1 cellular context compared by ENCODE assay signal in the genomic region with DNA sequence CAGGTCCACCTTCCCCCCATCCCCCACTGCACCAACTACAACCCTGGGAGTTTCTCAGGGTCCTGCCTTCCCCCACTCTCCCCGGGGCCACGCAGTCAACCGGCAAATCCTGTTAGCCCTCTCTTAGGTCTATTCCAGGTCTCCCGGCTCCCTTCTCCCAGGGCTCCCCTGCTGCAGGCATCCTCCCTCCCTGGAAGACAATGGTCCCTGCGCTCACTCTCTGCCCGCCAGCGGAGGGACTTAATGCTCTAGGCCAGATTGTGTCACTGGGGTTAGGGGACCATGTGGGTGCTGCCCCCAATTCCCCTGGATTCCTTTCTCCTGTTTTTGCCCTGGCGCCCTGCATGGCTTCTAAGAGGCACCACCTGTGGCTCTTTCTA.
TF ChIP-seq lines count a peak whose summit lies in the region.

No MANE protein-coding gene starts in this region.

TF ChIP-seq in GM23338, 12 proteins besides CTCF, POLR2A, EP300 and RAD21 (continued from another document):
- no peak for TF ChIP-seq STAT1 (IDR thresholded peaks at IDR 0.05; ENCODE audit: unreplicated experiment)
- TF ChIP-seq, protein P1, sequence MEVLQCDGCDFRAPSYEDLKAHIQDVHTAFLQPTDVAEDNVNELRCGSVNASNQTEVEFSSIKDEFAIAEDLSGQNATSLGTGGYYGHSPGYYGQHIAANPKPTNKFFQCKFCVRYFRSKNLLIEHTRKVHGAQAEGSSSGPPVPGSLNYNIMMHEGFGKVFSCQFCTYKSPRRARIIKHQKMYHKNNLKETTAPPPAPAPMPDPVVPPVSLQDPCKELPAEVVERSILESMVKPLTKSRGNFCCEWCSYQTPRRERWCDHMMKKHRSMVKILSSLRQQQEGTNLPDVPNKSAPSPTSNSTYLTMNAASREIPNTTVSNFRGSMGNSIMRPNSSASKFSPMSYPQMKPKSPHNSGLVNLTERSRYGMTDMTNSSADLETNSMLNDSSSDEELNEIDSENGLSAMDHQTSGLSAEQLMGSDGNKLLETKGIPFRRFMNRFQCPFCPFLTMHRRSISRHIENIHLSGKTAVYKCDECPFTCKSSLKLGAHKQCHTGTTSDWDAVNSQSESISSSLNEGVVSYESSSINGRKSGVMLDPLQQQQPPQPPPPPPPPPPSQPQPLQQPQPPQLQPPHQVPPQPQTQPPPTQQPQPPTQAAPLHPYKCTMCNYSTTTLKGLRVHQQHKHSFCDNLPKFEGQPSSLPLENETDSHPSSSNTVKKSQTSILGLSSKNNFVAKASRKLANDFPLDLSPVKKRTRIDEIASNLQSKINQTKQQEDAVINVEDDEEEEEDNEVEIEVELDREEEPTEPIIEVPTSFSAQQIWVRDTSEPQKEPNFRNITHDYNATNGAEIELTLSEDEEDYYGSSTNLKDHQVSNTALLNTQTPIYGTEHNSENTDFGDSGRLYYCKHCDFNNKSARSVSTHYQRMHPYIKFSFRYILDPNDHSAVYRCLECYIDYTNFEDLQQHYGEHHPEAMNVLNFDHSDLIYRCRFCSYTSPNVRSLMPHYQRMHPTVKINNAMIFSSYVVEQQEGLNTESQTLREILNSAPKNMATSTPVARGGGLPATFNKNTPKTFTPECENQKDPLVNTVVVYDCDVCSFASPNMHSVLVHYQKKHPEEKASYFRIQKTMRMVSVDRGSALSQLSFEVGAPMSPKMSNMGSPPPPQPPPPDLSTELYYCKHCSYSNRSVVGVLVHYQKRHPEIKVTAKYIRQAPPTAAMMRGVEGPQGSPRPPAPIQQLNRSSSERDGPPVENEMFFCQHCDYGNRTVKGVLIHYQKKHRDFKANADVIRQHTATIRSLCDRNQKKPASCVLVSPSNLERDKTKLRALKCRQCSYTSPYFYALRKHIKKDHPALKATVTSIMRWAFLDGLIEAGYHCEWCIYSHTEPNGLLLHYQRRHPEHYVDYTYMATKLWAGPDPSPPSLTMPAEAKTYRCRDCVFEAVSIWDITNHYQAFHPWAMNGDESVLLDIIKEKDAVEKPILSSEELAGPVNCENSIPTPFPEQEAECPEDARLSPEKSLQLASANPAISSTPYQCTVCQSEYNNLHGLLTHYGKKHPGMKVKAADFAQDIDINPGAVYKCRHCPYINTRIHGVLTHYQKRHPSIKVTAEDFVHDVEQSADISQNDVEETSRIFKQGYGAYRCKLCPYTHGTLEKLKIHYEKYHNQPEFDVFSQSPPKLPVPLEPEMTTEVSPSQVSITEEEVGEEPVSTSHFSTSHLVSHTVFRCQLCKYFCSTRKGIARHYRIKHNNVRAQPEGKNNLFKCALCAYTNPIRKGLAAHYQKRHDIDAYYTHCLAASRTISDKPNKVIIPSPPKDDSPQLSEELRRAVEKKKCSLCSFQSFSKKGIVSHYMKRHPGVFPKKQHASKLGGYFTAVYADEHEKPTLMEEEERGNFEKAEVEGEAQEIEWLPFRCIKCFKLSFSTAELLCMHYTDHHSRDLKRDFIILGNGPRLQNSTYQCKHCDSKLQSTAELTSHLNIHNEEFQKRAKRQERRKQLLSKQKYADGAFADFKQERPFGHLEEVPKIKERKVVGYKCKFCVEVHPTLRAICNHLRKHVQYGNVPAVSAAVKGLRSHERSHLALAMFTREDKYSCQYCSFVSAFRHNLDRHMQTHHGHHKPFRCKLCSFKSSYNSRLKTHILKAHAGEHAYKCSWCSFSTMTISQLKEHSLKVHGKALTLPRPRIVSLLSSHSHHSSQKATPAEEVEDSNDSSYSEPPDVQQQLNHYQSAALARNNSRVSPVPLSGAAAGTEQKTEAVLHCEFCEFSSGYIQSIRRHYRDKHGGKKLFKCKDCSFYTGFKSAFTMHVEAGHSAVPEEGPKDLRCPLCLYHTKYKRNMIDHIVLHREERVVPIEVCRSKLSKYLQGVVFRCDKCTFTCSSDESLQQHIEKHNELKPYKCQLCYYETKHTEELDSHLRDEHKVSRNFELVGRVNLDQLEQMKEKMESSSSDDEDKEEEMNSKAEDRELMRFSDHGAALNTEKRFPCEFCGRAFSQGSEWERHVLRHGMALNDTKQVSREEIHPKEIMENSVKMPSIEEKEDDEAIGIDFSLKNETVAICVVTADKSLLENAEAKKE (CRISPR knock-in tag; IDR thresholded peaks at IDR 0.05) = no peak
